In genomic region chr14:65906948-65907347, GRCh38 we compare ENCODE assay signal across 30 cellular contexts.
"Had no signal": no experiment of that assay in that cellular context is flagged by ENCODE, and none has a peak within 500 bp of the region (broad histone marks: within the 10 kb centered on the region; RNA-seq: fewer than 3 reads in every experiment).

No MANE protein-coding gene starts in this region.

- ATAC-seq: activated CD8-positive, alpha-beta T cell treated with anti-CD3 and anti-CD28 coated beads for 36 hours; activated naive CD8-positive, alpha-beta T cell treated with anti-CD3 and anti-CD28 coated beads, Interleukin-2, amount 50 U/mL, for 24 hours; activated T-cell treated with anti-CD3 and anti-CD28 coated beads, Interleukin-2, amount 50 U/mL, for 4 hours; activated T-cell treated with anti-CD3 and anti-CD28 coated beads, Interleukin-2, amount 50 U/mL, for 72 hours; activated T-helper 17 cell treated with anti-CD3 and anti-CD28 coated beads, Interleukin-2, amount 50 U/mL, for 72 hours had no signal

- DNase-seq: activated B cell treated with CpG ODN at 0.5 μM for 24 hours; activated CD4-positive, alpha-beta memory T cell treated with anti-CD3 and anti-CD28 coated beads for 36 hours; activated CD4-positive, alpha-beta T cell treated with anti-CD3 and anti-CD28 coated beads for 4 hours; activated CD4-positive, alpha-beta T cell treated with anti-CD3 and anti-CD28 coated beads, Interleukin-2, amount 10 ng/mL, durations not matched to agents 24 days and 14 days; activated CD4-positive, alpha-beta T cell treated with anti-CD3 and anti-CD28 coated beads, Interleukin-2, amount 50 U/mL, for 1 hour; activated CD4-positive, alpha-beta T cell treated with anti-CD3 and anti-CD28 coated beads, Interleukin-2, amount 50 U/mL, for 4 hours; activated CD4-positive, CD25-positive, alpha-beta regulatory T cell treated with anti-CD3 and anti-CD28 coated beads, Interleukin-2, amount 50 U/mL, for 72 hours; activated CD8-positive, alpha-beta memory T cell treated with anti-CD3 and anti-CD28 coated beads, Interleukin-2, amount 50 U/mL, for 4 hours; activated CD8-positive, alpha-beta T cell treated with anti-CD3 and anti-CD28 coated beads for 36 hours; activated effector memory CD4-positive, alpha-beta T cell treated with anti-CD3 and anti-CD28 coated beads, Interleukin-2, amount 50 U/mL, for 16 hours; activated naive CD4-positive, alpha-beta T cell treated with anti-CD3 and anti-CD28 coated beads, Interleukin-2, amount 10 ng/mL, durations not matched to agents 7 days and 5 days; activated naive CD4-positive, alpha-beta T cell treated with Interleukin-2 at 50 U/mL for 16 hours; activated naive CD8-positive, alpha-beta T cell treated with anti-CD3 and anti-CD28 coated beads, Interleukin-2, amount 10 ng/mL, durations not matched to agents 7 days and 5 days; activated naive CD8-positive, alpha-beta T cell treated with anti-CD3 and anti-CD28 coated beads, Interleukin-2, amount 50 U/mL, for 24 hours; activated T-cell treated with anti-CD3 and anti-CD28 coated beads for 4 hours; activated T-cell treated with anti-CD3 and anti-CD28 coated beads, Interleukin-2, amount 50 U/mL, for 1 hour; activated T-cell treated with anti-CD3 and anti-CD28 coated beads, Interleukin-2, amount 50 U/mL, for 4 hours; activated T-cell treated with anti-CD3 and anti-CD28 coated beads, Interleukin-2, amount 50 U/mL, for 72 hours; amygdala; anterior cingulate cortex; caudate nucleus; cerebellar nuclear complex; T-helper 2 cell; T-helper 9 cell had no signal

- H3K4me1 ChIP-seq: ascending aorta had no signal

- H3K36me3 ChIP-seq: ascending aorta, cardiac muscle cell had no signal

- FAIRE-seq: bronchial epithelial cell, TTC549 had no signal

- H3K27ac ChIP-seq: ascending aorta, cardiac muscle cell, VCaP had no signal

- H3K27me3 ChIP-seq: ascending aorta, cardiac muscle cell had no signal

- H3K4me3 ChIP-seq: ascending aorta, cardiac muscle cell had no signal

- H3K9me3 ChIP-seq: ascending aorta had no signal
